11 cellular contexts compared by ENCODE assay signal in genomic region chr1:214310010-214310409, GRCh38. TPM values are rescaled to one million over a fixed set of nuclear protein-coding genes. Genes with fewer than 3 reads are reported as not detected.
DNase-seq lines count a peak whose midpoint lies in the region; ATAC-seq lines count a peak whose summit lies in the region.
"Had no signal": no experiment of that assay in that cellular context is flagged by ENCODE, and none has a peak within 500 bp of the region (broad histone marks: within the 10 kb centered on the region; RNA-seq: fewer than 3 reads in every experiment).

No MANE protein-coding gene starts in this region.

- intact Hi-C loops in cardiac septum (cut with DNase I), result no loop called here

- DNase-seq in AG20443 (ENCODE audit: low spot score) (peak; percentile 19), NCI-H1436 treated with DMSO at 0.1 percent for 48 hours (lab: John Stamatoyannopoulos, UW) (no peak), cardiac septum (ENCODE audit: low spot score) (no peak), NCI-H526 treated with DMSO at 0.1 percent for 48 hours (lab: John Stamatoyannopoulos, UW) (no peak)
- DNase-seq in activated naive CD4-positive, alpha-beta T cell treated with anti-CD3 and anti-CD28 coated beads, Interleukin-2, amount 50 U/mL, for 72 hours (ENCODE audit: low spot score in 2 of 2), result no peak
- DNase-seq in activated CD8-positive, alpha-beta memory T cell treated with anti-CD3 and anti-CD28 coated beads for 24 hours, result no peak
- DNase-seq: activated T-cell treated with anti-CD3 and anti-CD28 coated beads, Interleukin-2, amount 50 U/mL, for 72 hours; HCEC 1CT; NCI-H226 had no signal

- H3K27ac Mint-ChIP-seq in activated naive CD4-positive, alpha-beta T cell treated with anti-CD3 and anti-CD28 coated beads, Interleukin-2, amount 50 U/mL, for 72 hours, result no peak overlapping the region

- no peaks in the 10 kb centered on the region for H3K36me3 Mint-ChIP-seq in activated naive CD4-positive, alpha-beta T cell treated with anti-CD3 and anti-CD28 coated beads, Interleukin-2, amount 50 U/mL, for 72 hours

- peak; percentile 58 for ATAC-seq in GM18868 (IDR thresholded peaks at IDR 0.05; ENCODE audit: unreplicated experiment)
- peak; percentile 67 for ATAC-seq in HG03342 (IDR thresholded peaks at IDR 0.05; ENCODE audit: unreplicated experiment)
- peak; percentile 44 to 67 for ATAC-seq in activated naive CD4-positive, alpha-beta T cell treated with anti-CD3 and anti-CD28 coated beads, Interleukin-2, amount 50 U/mL, for 72 hours
- ATAC-seq: activated T-cell treated with anti-CD3 and anti-CD28 coated beads, Interleukin-2, amount 50 U/mL, for 72 hours had no signal

- H3K9me3 Mint-ChIP-seq in activated naive CD4-positive, alpha-beta T cell treated with anti-CD3 and anti-CD28 coated beads, Interleukin-2, amount 50 U/mL, for 72 hours, result no peaks in the 10 kb centered on the region
- H3K9me3 Mint-ChIP-seq: activated T-cell treated with anti-CD3 and anti-CD28 coated beads, Interleukin-2, amount 50 U/mL, for 72 hours had no signal

RNA-seq across cellular contexts. Expression of gene SMYD2, which starts 29.1 kb away (rescaled TPM):
- 10 to 100 TPM; 15.4 to 45.7 TPM for total RNA-seq in activated naive CD4-positive, alpha-beta T cell treated with anti-CD3 and anti-CD28 coated beads, Interleukin-2, amount 50 U/mL, for 72 hours
- total RNA-seq in cardiac septum, result 445 TPM
